ENCODE assay signal across 10 cellular contexts in genomic region chr13:94345374-94346195, GRCh38.
DNase-seq lines count a peak whose midpoint lies in the region; ATAC-seq and TF ChIP-seq lines count a peak whose summit lies in the region.
"Had no signal": no experiment of that assay in that cellular context is flagged by ENCODE, and none has a peak within 500 bp of the region (broad histone marks: within the 10 kb centered on the region; RNA-seq: fewer than 3 reads in every experiment).

No MANE protein-coding gene starts in this region.

- H3K36me3 ChIP-seq in adrenal gland (replicated peaks in 1 of 2), result no peaks in the 10 kb centered on the region

- H3K27ac ChIP-seq in adrenal gland, result no peak overlapping the region

- DNase-seq in DMS79 (lab: John Stamatoyannopoulos, UW) (peak; percentile 73), SW480 (ENCODE audit: low spot score) (peak; percentile 5), kidney glomerular epithelial cell (lab: John Stamatoyannopoulos, UW) (peak; percentile 57), adrenal gland (no peak), epidermal melanocyte (ENCODE audit: insufficient read length, low spot score) (no peak)
- no peak for DNase-seq in stimulated activated CD4-positive, alpha-beta T cell treated with anti-CD3 and anti-CD28 coated beads, Interleukin-15, amount 100 ng/mL, for 24 hours
- DNase-seq: activated CD8-positive, alpha-beta memory T cell treated with anti-CD3 and anti-CD28 coated beads for 24 hours had no signal

- ATAC-seq in HG03469 (IDR thresholded peaks at IDR 0.05; ENCODE audit: unreplicated experiment) (peak; percentile 46), GM19455 (IDR thresholded peaks at IDR 0.05; ENCODE audit: unreplicated experiment) (no peak)
- ATAC-seq: HCT116 had no signal

- H3K4me3 ChIP-seq in adrenal gland, result no peak overlapping the region

- no peak for TF ChIP-seq CTCF in adrenal gland (IDR thresholded peaks at IDR 0.05)

- no peaks in the 10 kb centered on the region for H3K9me3 ChIP-seq in adrenal gland (replicated peaks in 1 of 3)

- TF ChIP-seq POLR2A in adrenal gland (IDR thresholded peaks at IDR 0.05), result no peak

- intact Hi-C loops in adrenal gland (cut with DNase I), result no loop called here

- WGBS in adrenal gland, 4 donors, result 61 to 65% (median 62%) methylated on average over 8 of the region's 8 CpGs

- peaks cover 0 to 11% of the 10 kb centered on the region in 2 donors for H3K4me1 ChIP-seq in adrenal gland (replicated peaks in 1 of 2)

- H3K27me3 ChIP-seq in adrenal gland, result no peaks in the 10 kb centered on the region

Comparison
In these comparisons a context has a peak if more than half of its experiments do, and no peak if none do; other contexts are left out.
1. DNase-seq: peak in DMS79 (single experiment), SW480 (single experiment) and kidney glomerular epithelial cell (single experiment); none in stimulated activated CD4-positive, alpha-beta T cell treated with anti-CD3 and anti-CD28 coated beads, Interleukin-15, amount 100 ng/mL, for 24 hours (single experiment), adrenal gland (0 of 7) and epidermal melanocyte (single experiment).